In genomic region chr16:22898874-22899348, GRCh38 we compare ENCODE assay signal across 8 cellular contexts.
DNase-seq lines count a peak whose midpoint lies in the region; ATAC-seq, FAIRE-seq and TF ChIP-seq lines count a peak whose summit lies in the region.

No MANE protein-coding gene starts in this region.

- FAIRE-seq in GM12891 (lab: Jason Lieb, UNC) = peak; percentile 13

- no peak overlapping the region for H3K27ac ChIP-seq in epithelial cell of prostate

- peaks cover 12% of the 10 kb centered on the region for H3K27me3 Mint-ChIP-seq in activated CD4-positive, alpha-beta memory T cell treated with anti-CD3 and anti-CD28 coated beads, Interleukin-2, amount 10 ng/mL, durations not matched to agents 7 days and 5 days
- H3K27me3 Mint-ChIP-seq in stimulated activated memory B cell treated with anti-CD40 and anti-IgM and Interleukin-4, amounts not matched to agents 10 μg/mL and 1 μg/mL and 100 μg/mL, for 72 hours = peaks cover 38% of the 10 kb centered on the region

- POLR2A ChIA-PET in activated CD4-positive, alpha-beta memory T cell treated with anti-CD3 and anti-CD28 coated beads, Interleukin-2, amount 10 ng/mL, durations not matched to agents 7 days and 5 days (lab: Charles Lee) = no interaction called here

- H3K27ac Mint-ChIP-seq in activated CD4-positive, alpha-beta memory T cell treated with anti-CD3 and anti-CD28 coated beads, Interleukin-2, amount 10 ng/mL, durations not matched to agents 7 days and 5 days = no peak overlapping the region
- H3K27ac Mint-ChIP-seq in stimulated activated effector memory CD8-positive, alpha-beta T cell treated with anti-CD3 and anti-CD28 coated beads, Interleukin-12 subunit alpha, Interleukin-12 subunit beta, amount 100 ng/mL, for 72 hours = no peak overlapping the region
- no peak overlapping the region for H3K27ac Mint-ChIP-seq in stimulated activated memory B cell treated with anti-CD40 and anti-IgM and Interleukin-4, amounts not matched to agents 10 μg/mL and 1 μg/mL and 100 μg/mL, for 72 hours

- ATAC-seq in stimulated activated effector memory CD8-positive, alpha-beta T cell treated with anti-CD3 and anti-CD28 coated beads, Interleukin-12 subunit alpha, Interleukin-12 subunit beta, amount 100 ng/mL, for 72 hours = no peak
- no peak for ATAC-seq in stimulated activated memory B cell treated with anti-CD40 and anti-IgM and Interleukin-4, amounts not matched to agents 10 μg/mL and 1 μg/mL and 100 μg/mL, for 72 hours

- no peak for TF ChIP-seq POLR2A in GM12891 (IDR thresholded peaks at IDR 0.05; ENCODE audit: low read depth, low read length)

- no peaks in the 10 kb centered on the region for H3K9me3 Mint-ChIP-seq in activated CD4-positive, alpha-beta memory T cell treated with anti-CD3 and anti-CD28 coated beads, Interleukin-2, amount 10 ng/mL, durations not matched to agents 7 days and 5 days
- no peaks in the 10 kb centered on the region for H3K9me3 Mint-ChIP-seq in stimulated activated effector memory CD8-positive, alpha-beta T cell treated with anti-CD3 and anti-CD28 coated beads, Interleukin-12 subunit alpha, Interleukin-12 subunit beta, amount 100 ng/mL, for 72 hours
- H3K9me3 Mint-ChIP-seq in stimulated activated memory B cell treated with anti-CD40 and anti-IgM and Interleukin-4, amounts not matched to agents 10 μg/mL and 1 μg/mL and 100 μg/mL, for 72 hours = no peaks in the 10 kb centered on the region

- in situ Hi-C loops in ACHN (cut with HindIII; ENCODE audit: low pct_ligation_motif_present, low pct_unique_long_range_greater_than_20kb, low sequenced_read_pairs) = no loop called here

- no peaks in the 10 kb centered on the region for H3K36me3 Mint-ChIP-seq in activated CD4-positive, alpha-beta memory T cell treated with anti-CD3 and anti-CD28 coated beads, Interleukin-2, amount 10 ng/mL, durations not matched to agents 7 days and 5 days (ENCODE audit: low read depth)
- H3K36me3 Mint-ChIP-seq in stimulated activated effector memory CD8-positive, alpha-beta T cell treated with anti-CD3 and anti-CD28 coated beads, Interleukin-12 subunit alpha, Interleukin-12 subunit beta, amount 100 ng/mL, for 72 hours = no peaks in the 10 kb centered on the region
- H3K36me3 Mint-ChIP-seq in stimulated activated memory B cell treated with anti-CD40 and anti-IgM and Interleukin-4, amounts not matched to agents 10 μg/mL and 1 μg/mL and 100 μg/mL, for 72 hours = no peaks in the 10 kb centered on the region

- no peak overlapping the region for H3K4me3 Mint-ChIP-seq in activated CD4-positive, alpha-beta memory T cell treated with anti-CD3 and anti-CD28 coated beads, Interleukin-2, amount 10 ng/mL, durations not matched to agents 7 days and 5 days
- no peak overlapping the region for H3K4me3 Mint-ChIP-seq in stimulated activated effector memory CD8-positive, alpha-beta T cell treated with anti-CD3 and anti-CD28 coated beads, Interleukin-12 subunit alpha, Interleukin-12 subunit beta, amount 100 ng/mL, for 72 hours
- H3K4me3 Mint-ChIP-seq in stimulated activated memory B cell treated with anti-CD40 and anti-IgM and Interleukin-4, amounts not matched to agents 10 μg/mL and 1 μg/mL and 100 μg/mL, for 72 hours = no peak overlapping the region

- CTCF ChIA-PET in activated CD4-positive, alpha-beta memory T cell treated with anti-CD3 and anti-CD28 coated beads, Interleukin-2, amount 10 ng/mL, durations not matched to agents 7 days and 5 days (lab: Charles Lee) = interaction anchor here (0.9 to 1.5 kb wide), 5 partner anchors 9 to 538 kb away, joined by 3 to 6 read pairs (median 4); no protein-coding TSS in a partner anchor

- peak; percentile 75 for DNase-seq in ACHN
- DNase-seq in GM12891 (ENCODE audit: insufficient read length, low spot score) = no peak
- DNase-seq in NCI-H226 = peak; percentile 10
- DNase-seq in activated CD4-positive, alpha-beta memory T cell treated with anti-CD3 and anti-CD28 coated beads, Interleukin-2, amount 10 ng/mL, durations not matched to agents 7 days and 5 days = peak; percentile 64
- DNase-seq in epithelial cell of prostate (ENCODE audit: low read depth, low spot score) = peak; percentile 40
- DNase-seq in middle frontal gyrus (ENCODE audit: extremely low spot score, low spot score) = peak; percentile 84
- DNase-seq in stimulated activated effector memory CD8-positive, alpha-beta T cell treated with anti-CD3 and anti-CD28 coated beads, Interleukin-12 subunit alpha, Interleukin-12 subunit beta, amount 100 ng/mL, for 72 hours (ENCODE audit: low spot score in 2 of 2) = peak; percentile 27 to 73

- no peaks in the 10 kb centered on the region for H3K4me1 Mint-ChIP-seq in activated CD4-positive, alpha-beta memory T cell treated with anti-CD3 and anti-CD28 coated beads, Interleukin-2, amount 10 ng/mL, durations not matched to agents 7 days and 5 days
- H3K4me1 Mint-ChIP-seq in stimulated activated effector memory CD8-positive, alpha-beta T cell treated with anti-CD3 and anti-CD28 coated beads, Interleukin-12 subunit alpha, Interleukin-12 subunit beta, amount 100 ng/mL, for 72 hours = no peaks in the 10 kb centered on the region
- H3K4me1 Mint-ChIP-seq in stimulated activated memory B cell treated with anti-CD40 and anti-IgM and Interleukin-4, amounts not matched to agents 10 μg/mL and 1 μg/mL and 100 μg/mL, for 72 hours = no peaks in the 10 kb centered on the region

TF ChIP-seq in GM12891, 5 proteins besides CTCF, POLR2A, EP300 and RAD21:
- TF ChIP-seq POLR2AphosphoS5 (IDR thresholded peaks at IDR 0.05; ENCODE audit: low read depth, low read length) (no peak), PAX5 (IDR thresholded peaks at IDR 0.05; ENCODE audit: insufficient read depth, low read length, severe bottlenecking) (no peak), SPI1 (IDR thresholded peaks at IDR 0.05; ENCODE audit: low read depth, low read length) (no peak), TAF1 (IDR thresholded peaks at IDR 0.05; ENCODE audit: low read depth, low read length) (no peak), POU2F2 (IDR thresholded peaks at IDR 0.05; ENCODE audit: low read depth, low read length) (no peak)
